ENCODE assay signal across 1 cellular context in the genomic region with DNA sequence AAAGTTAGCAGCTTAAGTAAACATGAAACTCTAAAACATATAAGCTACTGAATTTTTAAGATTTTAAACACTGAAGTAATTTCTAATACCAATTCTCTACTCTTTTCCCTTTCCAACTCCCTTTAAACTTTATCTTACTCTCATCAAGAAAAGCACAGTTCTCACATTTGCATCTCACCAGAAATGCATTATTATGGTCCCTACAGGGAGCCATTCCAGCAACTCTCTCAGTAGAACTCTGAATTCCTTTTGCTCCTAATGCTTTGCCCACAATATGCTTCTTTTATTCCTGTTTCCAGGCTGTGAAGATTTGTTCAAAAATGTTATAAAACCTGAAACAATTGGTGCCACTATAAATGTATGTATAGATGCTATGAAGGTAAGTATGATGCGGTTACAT.
TF ChIP-seq lines count a peak whose summit lies in the region.

No MANE protein-coding gene starts in this region.

TF ChIP-seq in H1, 55 proteins besides CTCF, POLR2A, EP300 and RAD21:
- TF ChIP-seq TEAD4 (IDR thresholded peaks at IDR 0.05; ENCODE audit: low read depth, low read length) (peak; percentile 82; the same call in 1 of the 2 replicates), EGR1 (IDR thresholded peaks at IDR 0.05; ENCODE audit: borderline replicate concordance, low read depth, low read length) (no peak), BCL11A (IDR thresholded peaks at IDR 0.05; ENCODE audit: low read depth in 2 of 2, low read length in 2 of 2) (peak in 1 of 2 experiments; percentile 31)
- TF ChIP-seq, protein P1, sequence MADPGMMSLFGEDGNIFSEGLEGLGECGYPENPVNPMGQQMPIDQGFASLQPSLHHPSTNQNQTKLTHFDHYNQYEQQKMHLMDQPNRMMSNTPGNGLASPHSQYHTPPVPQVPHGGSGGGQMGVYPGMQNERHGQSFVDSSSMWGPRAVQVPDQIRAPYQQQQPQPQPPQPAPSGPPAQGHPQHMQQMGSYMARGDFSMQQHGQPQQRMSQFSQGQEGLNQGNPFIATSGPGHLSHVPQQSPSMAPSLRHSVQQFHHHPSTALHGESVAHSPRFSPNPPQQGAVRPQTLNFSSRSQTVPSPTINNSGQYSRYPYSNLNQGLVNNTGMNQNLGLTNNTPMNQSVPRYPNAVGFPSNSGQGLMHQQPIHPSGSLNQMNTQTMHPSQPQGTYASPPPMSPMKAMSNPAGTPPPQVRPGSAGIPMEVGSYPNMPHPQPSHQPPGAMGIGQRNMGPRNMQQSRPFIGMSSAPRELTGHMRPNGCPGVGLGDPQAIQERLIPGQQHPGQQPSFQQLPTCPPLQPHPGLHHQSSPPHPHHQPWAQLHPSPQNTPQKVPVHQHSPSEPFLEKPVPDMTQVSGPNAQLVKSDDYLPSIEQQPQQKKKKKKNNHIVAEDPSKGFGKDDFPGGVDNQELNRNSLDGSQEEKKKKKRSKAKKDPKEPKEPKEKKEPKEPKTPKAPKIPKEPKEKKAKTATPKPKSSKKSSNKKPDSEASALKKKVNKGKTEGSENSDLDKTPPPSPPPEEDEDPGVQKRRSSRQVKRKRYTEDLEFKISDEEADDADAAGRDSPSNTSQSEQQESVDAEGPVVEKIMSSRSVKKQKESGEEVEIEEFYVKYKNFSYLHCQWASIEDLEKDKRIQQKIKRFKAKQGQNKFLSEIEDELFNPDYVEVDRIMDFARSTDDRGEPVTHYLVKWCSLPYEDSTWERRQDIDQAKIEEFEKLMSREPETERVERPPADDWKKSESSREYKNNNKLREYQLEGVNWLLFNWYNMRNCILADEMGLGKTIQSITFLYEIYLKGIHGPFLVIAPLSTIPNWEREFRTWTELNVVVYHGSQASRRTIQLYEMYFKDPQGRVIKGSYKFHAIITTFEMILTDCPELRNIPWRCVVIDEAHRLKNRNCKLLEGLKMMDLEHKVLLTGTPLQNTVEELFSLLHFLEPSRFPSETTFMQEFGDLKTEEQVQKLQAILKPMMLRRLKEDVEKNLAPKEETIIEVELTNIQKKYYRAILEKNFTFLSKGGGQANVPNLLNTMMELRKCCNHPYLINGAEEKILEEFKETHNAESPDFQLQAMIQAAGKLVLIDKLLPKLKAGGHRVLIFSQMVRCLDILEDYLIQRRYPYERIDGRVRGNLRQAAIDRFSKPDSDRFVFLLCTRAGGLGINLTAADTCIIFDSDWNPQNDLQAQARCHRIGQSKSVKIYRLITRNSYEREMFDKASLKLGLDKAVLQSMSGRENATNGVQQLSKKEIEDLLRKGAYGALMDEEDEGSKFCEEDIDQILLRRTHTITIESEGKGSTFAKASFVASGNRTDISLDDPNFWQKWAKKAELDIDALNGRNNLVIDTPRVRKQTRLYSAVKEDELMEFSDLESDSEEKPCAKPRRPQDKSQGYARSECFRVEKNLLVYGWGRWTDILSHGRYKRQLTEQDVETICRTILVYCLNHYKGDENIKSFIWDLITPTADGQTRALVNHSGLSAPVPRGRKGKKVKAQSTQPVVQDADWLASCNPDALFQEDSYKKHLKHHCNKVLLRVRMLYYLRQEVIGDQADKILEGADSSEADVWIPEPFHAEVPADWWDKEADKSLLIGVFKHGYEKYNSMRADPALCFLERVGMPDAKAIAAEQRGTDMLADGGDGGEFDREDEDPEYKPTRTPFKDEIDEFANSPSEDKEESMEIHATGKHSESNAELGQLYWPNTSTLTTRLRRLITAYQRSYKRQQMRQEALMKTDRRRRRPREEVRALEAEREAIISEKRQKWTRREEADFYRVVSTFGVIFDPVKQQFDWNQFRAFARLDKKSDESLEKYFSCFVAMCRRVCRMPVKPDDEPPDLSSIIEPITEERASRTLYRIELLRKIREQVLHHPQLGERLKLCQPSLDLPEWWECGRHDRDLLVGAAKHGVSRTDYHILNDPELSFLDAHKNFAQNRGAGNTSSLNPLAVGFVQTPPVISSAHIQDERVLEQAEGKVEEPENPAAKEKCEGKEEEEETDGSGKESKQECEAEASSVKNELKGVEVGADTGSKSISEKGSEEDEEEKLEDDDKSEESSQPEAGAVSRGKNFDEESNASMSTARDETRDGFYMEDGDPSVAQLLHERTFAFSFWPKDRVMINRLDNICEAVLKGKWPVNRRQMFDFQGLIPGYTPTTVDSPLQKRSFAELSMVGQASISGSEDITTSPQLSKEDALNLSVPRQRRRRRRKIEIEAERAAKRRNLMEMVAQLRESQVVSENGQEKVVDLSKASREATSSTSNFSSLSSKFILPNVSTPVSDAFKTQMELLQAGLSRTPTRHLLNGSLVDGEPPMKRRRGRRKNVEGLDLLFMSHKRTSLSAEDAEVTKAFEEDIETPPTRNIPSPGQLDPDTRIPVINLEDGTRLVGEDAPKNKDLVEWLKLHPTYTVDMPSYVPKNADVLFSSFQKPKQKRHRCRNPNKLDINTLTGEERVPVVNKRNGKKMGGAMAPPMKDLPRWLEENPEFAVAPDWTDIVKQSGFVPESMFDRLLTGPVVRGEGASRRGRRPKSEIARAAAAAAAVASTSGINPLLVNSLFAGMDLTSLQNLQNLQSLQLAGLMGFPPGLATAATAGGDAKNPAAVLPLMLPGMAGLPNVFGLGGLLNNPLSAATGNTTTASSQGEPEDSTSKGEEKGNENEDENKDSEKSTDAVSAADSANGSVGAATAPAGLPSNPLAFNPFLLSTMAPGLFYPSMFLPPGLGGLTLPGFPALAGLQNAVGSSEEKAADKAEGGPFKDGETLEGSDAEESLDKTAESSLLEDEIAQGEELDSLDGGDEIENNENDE (IDR thresholded peaks at IDR 0.05; ENCODE audit: insufficient replicate concordance, low read length), result peak; percentile 76
